30 cellular contexts compared by ENCODE assay signal in genomic region chr16:85906349-85906748, GRCh38. TPM values are rescaled to one million over a fixed set of nuclear protein-coding genes. Genes with fewer than 3 reads are reported as not detected.
DNase-seq lines count a peak whose midpoint lies in the region; ATAC-seq, FAIRE-seq and TF ChIP-seq lines count a peak whose summit lies in the region.
"Had no signal": no experiment of that assay in that cellular context is flagged by ENCODE, and none has a peak within 500 bp of the region (broad histone marks: within the 10 kb centered on the region; RNA-seq: fewer than 3 reads in every experiment).

No MANE protein-coding gene starts in this region.

- FAIRE-seq in GM12892 (lab: Jason Lieb, UNC) = peak; percentile 68
- FAIRE-seq: GM18507, islet of Langerhans had no signal

- POLR2A ChIA-PET in activated naive CD8-positive, alpha-beta T cell treated with anti-CD3 and anti-CD28 coated beads, Interleukin-2, amount 10 ng/mL, durations not matched to agents 7 days and 5 days (lab: Charles Lee) = no interaction called here

- TF ChIP-seq EP300 in upper lobe of left lung (IDR thresholded peaks at IDR 0.05) = no peak

- TF ChIP-seq POLR2A in GM12892 (IDR thresholded peaks at IDR 0.05; ENCODE audit: low read depth, low read length) (no peak; the same call in 1 of the 2 replicates), upper lobe of left lung (IDR thresholded peaks at IDR 0.05) (no peak)

- no peaks in the 10 kb centered on the region for H3K27me3 Mint-ChIP-seq in activated CD4-positive, alpha-beta T cell treated with anti-CD3 and anti-CD28 coated beads, Interleukin-2, amount 10 ng/mL, durations not matched to agents 24 days and 14 days
- H3K27me3 Mint-ChIP-seq in activated naive CD8-positive, alpha-beta T cell treated with anti-CD3 and anti-CD28 coated beads, Interleukin-2, amount 10 ng/mL, durations not matched to agents 7 days and 5 days = no peaks in the 10 kb centered on the region
- no peaks in the 10 kb centered on the region for H3K27me3 Mint-ChIP-seq in naive B cell

- no peak for DNase-seq in activated CD4-positive, alpha-beta T cell treated with anti-CD3 and anti-CD28 coated beads, Interleukin-2, amount 10 ng/mL, durations not matched to agents 24 days and 14 days
- DNase-seq in activated CD4-positive, alpha-beta T cell treated with anti-CD3 and anti-CD28 coated beads for 1 hour = no peak
- no peak for DNase-seq in GM12892 (ENCODE audit: insufficient read length)
- peak; percentile 18 for DNase-seq in activated naive CD8-positive, alpha-beta T cell treated with anti-CD3 and anti-CD28 coated beads, Interleukin-2, amount 10 ng/mL, durations not matched to agents 7 days and 5 days
- DNase-seq in naive B cell = no peak
- DNase-seq in GM20000 (ENCODE audit: low spot score) = no peak
- DNase-seq in upper lobe of left lung = no peak
- DNase-seq: activated CD4-positive, alpha-beta T cell treated with anti-CD3 and anti-CD28 coated beads, Interleukin-2, amount 50 U/mL, for 4 hours; activated naive CD4-positive, alpha-beta T cell treated with anti-CD3 and anti-CD28 coated beads, Interleukin-2, amount 50 U/mL, for 16 hours; DMS79 treated with DMSO at 0.1 percent for 48 hours; HCEC 1CT; hypothalamus; NCI-H146; NCI-H2171 treated with DMSO at 0.1 percent for 48 hours; NCI-H524 treated with DMSO at 0.1 percent for 48 hours; occipital lobe; stimulated activated CD4-positive, alpha-beta T cell treated with anti-CD3 and anti-CD28 coated beads, Interleukin-2, amount 100 ng/mL, for 48 hours; stimulated activated naive CD4-positive, alpha-beta T cell treated with Interleukin-2 at 50 U/mL for 16 hours; thyroid gland; WERI-Rb-1 had no signal

- H3K27ac ChIP-seq in upper lobe of left lung = peak overlapping the region in 1 of 4 donors; percentile 51
- H3K27ac ChIP-seq: 22Rv1, esophagus muscularis mucosa, gastroesophageal sphincter, thyroid gland, WERI-Rb-1 had no signal

- no peaks in the 10 kb centered on the region for H3K27me3 ChIP-seq in upper lobe of left lung
- H3K27me3 ChIP-seq: gastroesophageal sphincter, thyroid gland had no signal

- H3K9me3 Mint-ChIP-seq in activated CD4-positive, alpha-beta T cell treated with anti-CD3 and anti-CD28 coated beads, Interleukin-2, amount 10 ng/mL, durations not matched to agents 24 days and 14 days = no peaks in the 10 kb centered on the region
- no peaks in the 10 kb centered on the region for H3K9me3 Mint-ChIP-seq in activated naive CD8-positive, alpha-beta T cell treated with anti-CD3 and anti-CD28 coated beads, Interleukin-2, amount 10 ng/mL, durations not matched to agents 7 days and 5 days
- H3K9me3 Mint-ChIP-seq in naive B cell = peaks cover 0 to 3% (median 0%) of the 10 kb centered on the region in 7 donors
- H3K9me3 Mint-ChIP-seq: T-helper 2 cell treated with Interferon-gamma antibody and Interleukin-4, amounts not matched to agents 5 μg/mL and 100 μg/mL, for 36 hours had no signal

- intact Hi-C loops in activated CD4-positive, alpha-beta T cell treated with anti-CD3 and anti-CD28 coated beads, Interleukin-2, amount 10 ng/mL, durations not matched to agents 24 days and 14 days (cut with micrococcal nuclease) = no loop called here

- H3K27ac Mint-ChIP-seq in activated CD4-positive, alpha-beta T cell treated with anti-CD3 and anti-CD28 coated beads, Interleukin-2, amount 10 ng/mL, durations not matched to agents 24 days and 14 days = peak overlapping the region; percentile 4
- no peak overlapping the region for H3K27ac Mint-ChIP-seq in activated naive CD8-positive, alpha-beta T cell treated with anti-CD3 and anti-CD28 coated beads, Interleukin-2, amount 10 ng/mL, durations not matched to agents 7 days and 5 days
- peak overlapping the region; percentile 73 to 95 (median 86) for H3K27ac Mint-ChIP-seq in naive B cell
- H3K27ac Mint-ChIP-seq: T-helper 2 cell treated with Interferon-gamma antibody and Interleukin-4, amounts not matched to agents 5 μg/mL and 100 μg/mL, for 36 hours had no signal

- H3K4me3 ChIP-seq in upper lobe of left lung = no peak overlapping the region
- H3K4me3 ChIP-seq: esophagus muscularis mucosa, gastroesophageal sphincter, lung, smooth muscle cell, thyroid gland had no signal

- H3K4me1 Mint-ChIP-seq in activated CD4-positive, alpha-beta T cell treated with anti-CD3 and anti-CD28 coated beads, Interleukin-2, amount 10 ng/mL, durations not matched to agents 24 days and 14 days = peaks cover 58% of the 10 kb centered on the region
- H3K4me1 Mint-ChIP-seq in activated naive CD8-positive, alpha-beta T cell treated with anti-CD3 and anti-CD28 coated beads, Interleukin-2, amount 10 ng/mL, durations not matched to agents 7 days and 5 days = peaks cover 58% of the 10 kb centered on the region
- peaks cover 77 to 98% (median 93%) of the 10 kb centered on the region in 3 donors for H3K4me1 Mint-ChIP-seq in naive B cell

- no peak for TF ChIP-seq CTCF in GM20000 (IDR thresholded peaks at IDR 0.05; ENCODE audit: extremely low read depth, missing control alignments)
- no peak for TF ChIP-seq CTCF in upper lobe of left lung (IDR thresholded peaks at IDR 0.05)

- no peaks in the 10 kb centered on the region for H3K36me3 ChIP-seq in upper lobe of left lung
- H3K36me3 ChIP-seq: esophagus muscularis mucosa, gastroesophageal sphincter, thyroid gland, WERI-Rb-1 had no signal

- no peak for ATAC-seq in activated naive CD8-positive, alpha-beta T cell treated with anti-CD3 and anti-CD28 coated beads, Interleukin-2, amount 10 ng/mL, durations not matched to agents 7 days and 5 days (ENCODE audit: low read depth)
- ATAC-seq in naive B cell (ENCODE audit: low read depth in 2 of 2) (no peak), HG03139 (IDR thresholded peaks at IDR 0.05; ENCODE audit: unreplicated experiment) (no peak), upper lobe of left lung (ENCODE audit: low FRiP score in 2 of 2) (no peak)
- ATAC-seq: gastroesophageal sphincter, SK-N-SH treated with all-trans-retinoic acid at 6 μM for 48 hours had no signal

- H3K4me1 ChIP-seq in upper lobe of left lung = peaks cover 2 to 22% (median 13%) of the 10 kb centered on the region in 4 donors
- H3K4me1 ChIP-seq: thyroid gland had no signal

- WGBS in upper lobe of left lung, 2 donors = 96 to 98% methylated on average over 9 to 13 of the region's 13 CpGs

- peaks cover 90% of the 10 kb centered on the region for H3K36me3 Mint-ChIP-seq in activated CD4-positive, alpha-beta T cell treated with anti-CD3 and anti-CD28 coated beads, Interleukin-2, amount 10 ng/mL, durations not matched to agents 24 days and 14 days (ENCODE audit: low read depth)
- H3K36me3 Mint-ChIP-seq in activated naive CD8-positive, alpha-beta T cell treated with anti-CD3 and anti-CD28 coated beads, Interleukin-2, amount 10 ng/mL, durations not matched to agents 7 days and 5 days = peaks cover 63% of the 10 kb centered on the region
- H3K36me3 Mint-ChIP-seq in naive B cell = peaks cover 55 to 59% of the 10 kb centered on the region in 2 donors

- H3K9me3 ChIP-seq in upper lobe of left lung = no peaks in the 10 kb centered on the region
- H3K9me3 ChIP-seq: esophagus muscularis mucosa, gastroesophageal sphincter, thyroid gland had no signal

- no peak overlapping the region for H3K4me3 Mint-ChIP-seq in activated CD4-positive, alpha-beta T cell treated with anti-CD3 and anti-CD28 coated beads, Interleukin-2, amount 10 ng/mL, durations not matched to agents 24 days and 14 days
- H3K4me3 Mint-ChIP-seq in activated naive CD8-positive, alpha-beta T cell treated with anti-CD3 and anti-CD28 coated beads, Interleukin-2, amount 10 ng/mL, durations not matched to agents 7 days and 5 days = no peak overlapping the region
- H3K4me3 Mint-ChIP-seq in naive B cell = peak overlapping the region; percentile 72 to 99 (median 90)
- H3K4me3 Mint-ChIP-seq: T-helper 2 cell treated with Interferon-gamma antibody and Interleukin-4, amounts not matched to agents 5 μg/mL and 100 μg/mL, for 36 hours had no signal

RNA-seq across cellular contexts. Expression of gene IRF8, which starts 7.4 kb away (rescaled TPM):
- 235 and 248 TPM in 2 replicates for total RNA-seq in activated CD4-positive, alpha-beta T cell treated with anti-CD3 and anti-CD28 coated beads, Interleukin-2, amount 10 ng/mL, durations not matched to agents 24 days and 14 days
- polyA plus RNA-seq in GM12892 (2012; ENCODE audit: missing spikeins) = 139 TPM
- 10 to 100 TPM; 27.8 to 30.8 TPM for total RNA-seq in activated naive CD8-positive, alpha-beta T cell treated with anti-CD3 and anti-CD28 coated beads, Interleukin-2, amount 10 ng/mL, durations not matched to agents 7 days and 5 days
- 100 to 1,000 TPM; 646 to 909 (median 752) TPM for polyA plus RNA-seq in naive B cell (ENCODE audit: low read depth in 6 of 6)
- total RNA-seq in upper lobe of left lung = 100 to 1,000 TPM in 1 of 6 donors, 10 to 100 TPM in 5; 41.5 to 141 (median 72.8) TPM

Comparison
In these comparisons a context has a peak if more than half of its experiments do, and no peak if none do; other contexts are left out.
1. H3K4me3 Mint-ChIP-seq: peak in naive B cell (8 of 8); none in activated CD4-positive, alpha-beta T cell treated with anti-CD3 and anti-CD28 coated beads, Interleukin-2, amount 10 ng/mL, durations not matched to agents 24 days and 14 days (single experiment) and activated naive CD8-positive, alpha-beta T cell treated with anti-CD3 and anti-CD28 coated beads, Interleukin-2, amount 10 ng/mL, durations not matched to agents 7 days and 5 days (single experiment).